In the genomic region with DNA sequence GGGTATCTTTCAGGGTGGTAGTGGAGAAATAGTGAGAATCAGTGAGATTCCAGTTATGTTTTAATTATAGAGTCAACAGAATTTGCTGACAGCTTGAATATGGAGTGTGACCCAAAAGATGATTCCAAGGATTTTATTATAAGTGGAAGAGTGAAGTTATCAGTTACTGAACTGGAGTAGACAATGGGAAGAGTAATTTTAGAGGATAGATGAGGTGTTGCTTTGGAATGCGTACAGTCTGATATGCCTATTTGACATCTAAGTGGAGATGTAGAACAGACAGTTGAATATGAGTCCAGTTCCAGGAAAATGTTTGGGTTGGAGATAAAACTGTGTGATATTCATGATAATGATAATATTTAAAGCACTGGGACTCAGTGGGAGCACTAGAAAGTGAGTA, we compare ENCODE assay signal across 18 cellular contexts.
DNase-seq lines count a peak whose midpoint lies in the region; ATAC-seq, FAIRE-seq and TF ChIP-seq lines count a peak whose summit lies in the region.
"Had no signal": no experiment of that assay in that cellular context is flagged by ENCODE, and none has a peak within 500 bp of the region (broad histone marks: within the 10 kb centered on the region; RNA-seq: fewer than 3 reads in every experiment).

No MANE protein-coding gene starts in this region.

- H3K4me3 ChIP-seq in A549 = no peak overlapping the region
- no peak overlapping the region for H3K4me3 ChIP-seq in SK-N-SH (ENCODE audit: low read depth in 2 of 2, low read length in 1 of 2)
- no peak overlapping the region for H3K4me3 ChIP-seq in brain microvascular endothelial cell (ENCODE audit: low read depth, low read length)

- H2AFZ ChIP-seq in SK-N-SH (ENCODE audit: low read depth) = no peak overlapping the region

- in situ Hi-C loops in brain microvascular endothelial cell (cut with HindIII; ENCODE audit: low pct_ligation_motif_present, low sequenced_read_pairs) = no loop called here

- H3K9me3 ChIP-seq in A549 (no peaks in the 10 kb centered on the region), SK-N-SH (peaks cover 5% of the 10 kb centered on the region)
- H3K9me3 ChIP-seq: BE2C, Caco-2 had no signal

- peaks cover 6% of the 10 kb centered on the region for H3F3A ChIP-seq in SK-N-SH (replicated peaks; ENCODE audit: insufficient read depth)

- no peak overlapping the region for H3K9ac ChIP-seq in SK-N-SH

- FAIRE-seq in A549 (lab: Jason Lieb, UNC) = no peak
- FAIRE-seq: D721Med, G401.6, GM12891, GM19239, H1 had no signal

- 64% methylated on average over 1 of the region's 1 CpG for WGBS in A549 (ENCODE audit: missing lambda C conversion rate)
- whole genome bisulfite sequencing in SK-N-SH (ENCODE audit: low lambda C conversion rate) = 91% methylated on average over 1 of the region's 1 CpG

- H4K20me1 ChIP-seq in SK-N-SH (ENCODE audit: insufficient read depth) = no peaks in the 10 kb centered on the region

- TF ChIP-seq POLR2A in A549 (IDR thresholded peaks at IDR 0.05; ENCODE audit: low read length) = no peak

- TF ChIP-seq CTCF in A549 (IDR thresholded peaks at IDR 0.05) = no peak
- no peak for TF ChIP-seq CTCF in SK-N-SH (IDR thresholded peaks at IDR 0.05)
- TF ChIP-seq CTCF in brain microvascular endothelial cell (IDR thresholded peaks at IDR 0.05; ENCODE audit: low read depth, low read length, missing control alignments) = no peak

- CTCF ChIA-PET in A549 (lab: Yijun Ruan, JAX) = no interaction called here
- CTCF ChIA-PET in SK-N-SH (lab: Yijun Ruan, JAX) = no interaction called here

- no peaks in the 10 kb centered on the region for H3K79me2 ChIP-seq in SK-N-SH (ENCODE audit: insufficient read depth)

- DNase-seq in A549 (ENCODE audit: low read depth in 1 of 2, low spot score in 1 of 2) (no peak), SK-N-SH (no peak), brain microvascular endothelial cell (peak; percentile 26), kidney glomerular epithelial cell (lab: John Stamatoyannopoulos, UW) (peak; percentile 1), C1 segment of cervical spinal cord (lab: John Stamatoyannopoulos, UW) (no peak), NCI-H446 (lab: John Stamatoyannopoulos, UW) (no peak), mucosa of gallbladder (ENCODE audit: low spot score) (no peak)
- DNase-seq: 8988T; BE2C; Caco-2; CD4-positive, alpha-beta T cell; H9 had no signal

- H3K36me3 ChIP-seq in SK-N-SH (replicated peaks in 1 of 2; ENCODE audit: control insufficient read depth in 1 of 2, insufficient read depth in 2 of 2, low read length in 1 of 2) (no peaks in the 10 kb centered on the region), brain microvascular endothelial cell (replicated peaks) (no peaks in the 10 kb centered on the region)
- H3K36me3 ChIP-seq: BE2C had no signal

- H3K27me3 ChIP-seq in SK-N-SH (ENCODE audit: insufficient read depth) (no peaks in the 10 kb centered on the region), brain microvascular endothelial cell (replicated peaks) (no peaks in the 10 kb centered on the region)
- H3K27me3 ChIP-seq: BE2C had no signal

- no peak for ATAC-seq in A549

- H3K4me1 ChIP-seq in A549 (peaks cover 35% of the 10 kb centered on the region), SK-N-SH (ENCODE audit: control insufficient read depth in 1 of 2, insufficient read depth in 2 of 2, low read depth in 1 of 2, low read length in 1 of 2) (no peaks in the 10 kb centered on the region; a peak in 2 of 4 replicates)
- H3K4me1 ChIP-seq: BE2C, Caco-2 had no signal

- POLR2A ChIA-PET in A549 (lab: Yijun Ruan, JAX) = no interaction called here
- POLR2A ChIA-PET in SK-N-SH (lab: Yijun Ruan, JAX) = no interaction called here

- H3K27ac ChIP-seq in A549 = no peak overlapping the region
- peak overlapping the region in 1 of 2 experiments; percentile 30; a peak in 1 of 4 replicates for H3K27ac ChIP-seq in SK-N-SH (ENCODE audit: low read depth in 2 of 2, low read length in 1 of 2)
- no peak overlapping the region for H3K27ac ChIP-seq in brain microvascular endothelial cell
- H3K27ac ChIP-seq: C4-2B had no signal

- TF ChIP-seq EP300 in A549 (IDR thresholded peaks at IDR 0.05) = no peak
- TF ChIP-seq EP300 in SK-N-SH (IDR thresholded peaks at IDR 0.05; ENCODE audit: borderline replicate concordance in 1 of 2, low read depth in 1 of 2, low read length in 1 of 2) = peak in 1 of 2 experiments; percentile 42; a peak in 1 of 4 replicates

- H3K4me2 ChIP-seq in A549 (0 out of 3 replicates have a peak overlapping the region, but pooled peaks have one; percentile 30), SK-N-SH (no peak overlapping the region)

- H3K9me2 ChIP-seq in SK-N-SH = no peaks in the 10 kb centered on the region

- no peak for TF ChIP-seq RAD21 in A549 (conservative IDR thresholded peaks at IDR 0.05 in 1 of 2, IDR thresholded peaks at IDR 0.05 in 1 of 2)
- no peak for TF ChIP-seq RAD21 in SK-N-SH (IDR thresholded peaks at IDR 0.05; ENCODE audit: low read length)

TF ChIP-seq in A549, 52 proteins besides CTCF, POLR2A, EP300 and RAD21:
- TF ChIP-seq RNF2 (IDR thresholded peaks at IDR 0.05; ENCODE audit: borderline replicate concordance, low read depth) = no peak
- no peak for TF ChIP-seq ZSCAN20 (CRISPR knock-in tag; IDR thresholded peaks at IDR 0.05)
- TF ChIP-seq, protein P1, sequence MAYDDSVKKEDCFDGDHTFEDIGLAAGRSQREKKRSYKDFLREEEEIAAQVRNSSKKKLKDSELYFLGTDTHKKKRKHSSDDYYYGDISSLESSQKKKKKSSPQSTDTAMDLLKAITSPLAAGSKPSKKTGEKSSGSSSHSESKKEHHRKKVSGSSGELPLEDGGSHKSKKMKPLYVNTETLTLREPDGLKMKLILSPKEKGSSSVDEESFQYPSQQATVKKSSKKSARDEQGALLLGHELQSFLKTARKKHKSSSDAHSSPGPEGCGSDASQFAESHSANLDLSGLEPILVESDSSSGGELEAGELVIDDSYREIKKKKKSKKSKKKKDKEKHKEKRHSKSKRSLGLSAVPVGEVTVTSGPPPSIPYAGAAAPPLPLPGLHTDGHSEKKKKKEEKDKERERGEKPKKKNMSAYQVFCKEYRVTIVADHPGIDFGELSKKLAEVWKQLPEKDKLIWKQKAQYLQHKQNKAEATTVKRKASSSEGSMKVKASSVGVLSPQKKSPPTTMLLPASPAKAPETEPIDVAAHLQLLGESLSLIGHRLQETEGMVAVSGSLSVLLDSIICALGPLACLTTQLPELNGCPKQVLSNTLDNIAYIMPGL (CRISPR knock-in tag; IDR thresholded peaks at IDR 0.05; ENCODE audit: borderline replicate concordance) = no peak
- peak; percentile 11 for TF ChIP-seq MAFK (IDR thresholded peaks at IDR 0.05; ENCODE audit: partially characterized antibody)
- TF ChIP-seq NFE2L2 (conservative IDR thresholded peaks at IDR 0.05; ENCODE audit: low read length) = no peak
- no peak for TF ChIP-seq HDAC2 (IDR thresholded peaks at IDR 0.05)

TF ChIP-seq in SK-N-SH, 30 proteins besides CTCF, POLR2A, EP300 and RAD21:
- no peak for TF ChIP-seq YY1 (IDR thresholded peaks at IDR 0.05; ENCODE audit: low read depth)
- TF ChIP-seq, protein P2, sequence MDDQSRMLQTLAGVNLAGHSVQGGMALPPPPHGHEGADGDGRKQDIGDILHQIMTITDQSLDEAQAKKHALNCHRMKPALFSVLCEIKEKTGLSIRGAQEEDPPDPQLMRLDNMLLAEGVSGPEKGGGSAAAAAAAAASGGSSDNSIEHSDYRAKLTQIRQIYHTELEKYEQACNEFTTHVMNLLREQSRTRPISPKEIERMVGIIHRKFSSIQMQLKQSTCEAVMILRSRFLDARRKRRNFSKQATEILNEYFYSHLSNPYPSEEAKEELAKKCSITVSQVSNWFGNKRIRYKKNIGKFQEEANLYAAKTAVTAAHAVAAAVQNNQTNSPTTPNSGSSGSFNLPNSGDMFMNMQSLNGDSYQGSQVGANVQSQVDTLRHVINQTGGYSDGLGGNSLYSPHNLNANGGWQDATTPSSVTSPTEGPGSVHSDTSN (IDR thresholded peaks at IDR 0.05) = peak; percentile 44
- peak; percentile 38; the same call in 1 of the 2 replicates for TF ChIP-seq TCF12 (IDR thresholded peaks at IDR 0.05)
- no peak for TF ChIP-seq JUND (IDR thresholded peaks at IDR 0.05)
- TF ChIP-seq, protein P3, sequence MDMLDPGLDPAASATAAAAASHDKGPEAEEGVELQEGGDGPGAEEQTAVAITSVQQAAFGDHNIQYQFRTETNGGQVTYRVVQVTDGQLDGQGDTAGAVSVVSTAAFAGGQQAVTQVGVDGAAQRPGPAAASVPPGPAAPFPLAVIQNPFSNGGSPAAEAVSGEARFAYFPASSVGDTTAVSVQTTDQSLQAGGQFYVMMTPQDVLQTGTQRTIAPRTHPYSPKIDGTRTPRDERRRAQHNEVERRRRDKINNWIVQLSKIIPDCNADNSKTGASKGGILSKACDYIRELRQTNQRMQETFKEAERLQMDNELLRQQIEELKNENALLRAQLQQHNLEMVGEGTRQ (IDR thresholded peaks at IDR 0.05; ENCODE audit: borderline replicate concordance, low read depth, low read length) = no peak

Comparison
In these comparisons a context has a peak if more than half of its experiments do, and no peak if none do; other contexts are left out.
1. DNase-seq: peak in brain microvascular endothelial cell (single experiment) and kidney glomerular epithelial cell (single experiment); none in A549 (0 of 2), SK-N-SH (single experiment), C1 segment of cervical spinal cord (0 of 14), NCI-H446 (0 of 2) and mucosa of gallbladder (single experiment).